ENCODE assay signal across 15 cellular contexts in the genomic region with DNA sequence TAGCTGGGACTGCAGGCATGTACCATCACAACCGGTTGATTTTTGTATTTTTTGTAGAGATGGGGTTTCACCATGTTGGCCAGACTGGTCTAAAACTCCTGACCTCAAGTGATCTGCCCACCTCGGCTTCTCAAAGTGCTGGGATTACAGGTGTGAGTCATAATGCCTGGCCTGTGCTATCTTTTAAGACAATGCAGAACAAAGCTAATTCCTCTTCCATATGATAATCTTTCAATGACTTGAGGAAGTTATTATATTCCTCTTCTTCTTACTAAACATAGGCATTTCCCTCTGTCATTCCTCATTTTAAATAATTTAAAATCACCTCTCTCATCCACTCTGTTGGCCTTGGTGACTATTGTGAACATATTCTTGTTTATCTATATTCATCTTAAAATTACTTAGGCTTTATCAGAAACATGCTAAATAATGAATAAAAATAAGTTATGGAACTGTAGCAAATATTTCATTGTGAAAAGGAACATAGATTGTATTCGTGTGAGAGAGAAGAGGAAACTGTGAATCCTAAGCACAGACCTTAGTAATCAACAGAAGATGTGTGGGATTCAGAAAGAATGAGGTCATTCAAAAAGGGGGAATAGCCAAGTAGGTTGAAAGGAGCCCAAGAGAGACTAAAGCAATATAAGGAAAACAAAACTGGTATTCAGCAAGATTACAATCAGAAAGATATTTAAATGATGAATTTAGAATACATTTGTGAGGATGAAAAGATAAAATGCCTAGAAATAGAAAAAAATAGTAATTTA.
DNase-seq lines count a peak whose midpoint lies in the region; ATAC-seq, FAIRE-seq and TF ChIP-seq lines count a peak whose summit lies in the region.
"Had no signal": no experiment of that assay in that cellular context is flagged by ENCODE, and none has a peak within 500 bp of the region (broad histone marks: within the 10 kb centered on the region; RNA-seq: fewer than 3 reads in every experiment).

No MANE protein-coding gene starts in this region.

- in situ Hi-C loops in HepG2 (cut with HindIII; ENCODE audit: extremely low pct_ligation_motif_present, low pct_unique_long_range_greater_than_20kb), result no loop called here

- ATAC-seq in HepG2, result no peak
- no peak for ATAC-seq in right lobe of liver
- ATAC-seq: Panc1 had no signal

- intact Hi-C loops in HepG2 (cut with micrococcal nuclease; ENCODE audit: unreplicated experiment), result no loop called here
- intact Hi-C loops in right lobe of liver (cut with DNase I), result no loop called here
- intact Hi-C loops in thyroid gland (cut with DNase I), result no loop called here
- intact Hi-C loops in lower leg skin (cut with DNase I; ENCODE audit: low total_unique reads), result no loop called here

- CTCF ChIA-PET in HepG2 (lab: Yijun Ruan, JAX; ENCODE audit: low intra/inter-chr PET ratio, low total read pairs), result no interaction called here

- H3K36me3 ChIP-seq in HepG2 (replicated peaks in 1 of 2; ENCODE audit: control insufficient read depth in 1 of 2, insufficient read depth in 2 of 2, low read length in 2 of 2), result no peaks in the 10 kb centered on the region
- H3K36me3 ChIP-seq in right lobe of liver, result no peaks in the 10 kb centered on the region
- no peaks in the 10 kb centered on the region for H3K36me3 ChIP-seq in thyroid gland
- H3K36me3 ChIP-seq: right atrium auricular region, tibial artery had no signal

- TF ChIP-seq RAD21 in HepG2 (CRISPR knock-in tag; IDR thresholded peaks at IDR 0.05), result no peak

- H3K27me3 ChIP-seq in HepG2 (ENCODE audit: control insufficient read depth in 1 of 2, insufficient read depth in 2 of 2, low read length in 2 of 2) (no peaks in the 10 kb centered on the region), right lobe of liver (no peaks in the 10 kb centered on the region), thyroid gland (no peaks in the 10 kb centered on the region)
- H3K27me3 ChIP-seq: hepatocyte, right atrium auricular region, tibial artery had no signal

- no peaks in the 10 kb centered on the region for H3K79me2 ChIP-seq in HepG2 (ENCODE audit: insufficient read depth, low read length)

- DNase-seq in HepG2 (ENCODE audit: low spot score), result no peak
- DNase-seq in right lobe of liver, result no peak
- DNase-seq in amniotic epithelial cell (ENCODE audit: low read depth), result peak; percentile 71
- DNase-seq in hepatic stellate cell (ENCODE audit: low spot score), result peak; percentile 49
- no peak for DNase-seq in midbrain (lab: John Stamatoyannopoulos, UW)
- no peak for DNase-seq in thyroid gland
- no peak for DNase-seq in lower leg skin (ENCODE audit: low spot score in 2 of 2)
- no peak for DNase-seq in NCI-H1105 (lab: John Stamatoyannopoulos, UW)
- DNase-seq: activated naive CD8-positive, alpha-beta T cell treated with anti-CD3 and anti-CD28 coated beads, Interleukin-2, amount 10 ng/mL, durations not matched to agents 7 days and 5 days; DMS153; T-helper 9 cell; tibial artery had no signal

- no peak overlapping the region for H3K9ac ChIP-seq in HepG2 (ENCODE audit: insufficient read depth, low read depth, low read length)

- TF ChIP-seq POLR2A in HepG2 (IDR thresholded peaks at IDR 0.05; ENCODE audit: insufficient read depth in 1 of 2, low read depth in 2 of 2, low read length in 2 of 2) (no peak), right lobe of liver (IDR thresholded peaks at IDR 0.05) (no peak), thyroid gland (IDR thresholded peaks at IDR 0.05) (no peak), lower leg skin (IDR thresholded peaks at IDR 0.05) (no peak)

- WGBS in HepG2 (ENCODE audit: low lambda C conversion rate), result 97% methylated on average over 3 of the region's 3 CpGs
- 47% methylated on average over 2 of the region's 3 CpGs for WGBS in right lobe of liver (ENCODE audit: insufficient coverage, low coverage, low lambda C conversion rate, missing lambda C conversion rate)
- WGBS in thyroid gland, 2 donors, result 79% methylated on average over 3 of the region's 3 CpGs
- 58 to 64% methylated on average over 3 of the region's 3 CpGs for WGBS in lower leg skin, 2 donors

- no peak overlapping the region for H3K4me2 ChIP-seq in HepG2 (ENCODE audit: low read depth, low read length)
- H3K4me2 ChIP-seq: hepatocyte had no signal

- H3K4me1 ChIP-seq in HepG2 (ENCODE audit: insufficient read depth, low read length), result peaks cover 10% of the 10 kb centered on the region
- H3K4me1 ChIP-seq in right lobe of liver, result peaks cover 0 to 8% (median 0%) of the 10 kb centered on the region in 4 donors
- peaks cover 0 to 5% of the 10 kb centered on the region in 2 donors for H3K4me1 ChIP-seq in thyroid gland

- BruUV-seq in HepG2 (replicated peaks; lab: Mats Ljungman, UMichigan), result no TSS peak

- POLR2A ChIA-PET in HepG2 (lab: Yijun Ruan, JAX), result no interaction called here

- no peak for FAIRE-seq in HepG2 (lab: Jason Lieb, UNC)

- H2AFZ ChIP-seq in HepG2 (ENCODE audit: low read length), result no peak overlapping the region
- H2AFZ ChIP-seq: hepatocyte had no signal

- no peaks in the 10 kb centered on the region for H4K20me1 ChIP-seq in HepG2 (ENCODE audit: insufficient read depth, low read length)

- no peak for TF ChIP-seq CTCF in HepG2 (CRISPR knock-in tag; IDR thresholded peaks at IDR 0.05)
- no peak for TF ChIP-seq CTCF in right lobe of liver (IDR thresholded peaks at IDR 0.05)
- TF ChIP-seq CTCF in thyroid gland (IDR thresholded peaks at IDR 0.05), result no peak
- no peak for TF ChIP-seq CTCF in lower leg skin (IDR thresholded peaks at IDR 0.05)

- H3K9me3 ChIP-seq in HepG2 (ENCODE audit: low read length) (no peaks in the 10 kb centered on the region), right lobe of liver (no peaks in the 10 kb centered on the region), thyroid gland (no peaks in the 10 kb centered on the region)
- H3K9me3 ChIP-seq: right atrium auricular region, tibial artery had no signal

- H3K4me3 ChIP-seq in HepG2 (replicated peaks in 1 of 3; ENCODE audit: insufficient read depth in 1 of 3, low read depth in 2 of 3, low read length in 3 of 3) (no peak overlapping the region), right lobe of liver (no peak overlapping the region), thyroid gland (replicated peaks in 1 of 3) (no peak overlapping the region), lower leg skin (ENCODE audit: low read depth, poor library complexity, severe bottlenecking) (no peak overlapping the region)
- H3K4me3 ChIP-seq: hepatocyte, right atrium auricular region, tibial artery had no signal

- TF ChIP-seq EP300 in HepG2 (IDR thresholded peaks at IDR 0.05; ENCODE audit: low read depth in 2 of 2, low read length in 2 of 2) (no peak), HepG2 (CRISPR knock-in tag; IDR thresholded peaks at IDR 0.05; ENCODE audit: borderline replicate concordance) (no peak)

- H3K27ac ChIP-seq in HepG2 (ENCODE audit: extremely low read length, insufficient read depth, low read length) (no peak overlapping the region), right lobe of liver (no peak overlapping the region), thyroid gland (no peak overlapping the region)
- H3K27ac ChIP-seq: hepatocyte, right atrium auricular region had no signal

TF ChIP-seq in HepG2, 621 proteins besides CTCF, POLR2A, EP300 and RAD21:
- no peak for TF ChIP-seq ZSCAN12 (CRISPR knock-in tag; IDR thresholded peaks at IDR 0.05)
- TF ChIP-seq ATF7 (IDR thresholded peaks at IDR 0.05), result 0 out of 2 replicates have a peak, but pooled peaks have one; percentile 17
- no peak for TF ChIP-seq ATF7 (CRISPR knock-in tag; IDR thresholded peaks at IDR 0.05)
- no peak for TF ChIP-seq NR2F1 (CRISPR knock-in tag; IDR thresholded peaks at IDR 0.05)
- no peak for TF ChIP-seq NR1H2 (CRISPR knock-in tag; IDR thresholded peaks at IDR 0.05; ENCODE audit: borderline replicate concordance, low read depth)
- TF ChIP-seq KAT8 (CRISPR knock-in tag; IDR thresholded peaks at IDR 0.05), result no peak

Comparison
In these comparisons a context has a peak if more than half of its experiments do, and no peak if none do; other contexts are left out.
1. DNase-seq: peak in amniotic epithelial cell (single experiment) and hepatic stellate cell (single experiment); none in HepG2 (single experiment), right lobe of liver (0 of 3), midbrain (single experiment), thyroid gland (0 of 2), lower leg skin (0 of 2) and NCI-H1105 (single experiment).